Comparison of ENCODE assay signal across 1 cellular context in the genomic region with DNA sequence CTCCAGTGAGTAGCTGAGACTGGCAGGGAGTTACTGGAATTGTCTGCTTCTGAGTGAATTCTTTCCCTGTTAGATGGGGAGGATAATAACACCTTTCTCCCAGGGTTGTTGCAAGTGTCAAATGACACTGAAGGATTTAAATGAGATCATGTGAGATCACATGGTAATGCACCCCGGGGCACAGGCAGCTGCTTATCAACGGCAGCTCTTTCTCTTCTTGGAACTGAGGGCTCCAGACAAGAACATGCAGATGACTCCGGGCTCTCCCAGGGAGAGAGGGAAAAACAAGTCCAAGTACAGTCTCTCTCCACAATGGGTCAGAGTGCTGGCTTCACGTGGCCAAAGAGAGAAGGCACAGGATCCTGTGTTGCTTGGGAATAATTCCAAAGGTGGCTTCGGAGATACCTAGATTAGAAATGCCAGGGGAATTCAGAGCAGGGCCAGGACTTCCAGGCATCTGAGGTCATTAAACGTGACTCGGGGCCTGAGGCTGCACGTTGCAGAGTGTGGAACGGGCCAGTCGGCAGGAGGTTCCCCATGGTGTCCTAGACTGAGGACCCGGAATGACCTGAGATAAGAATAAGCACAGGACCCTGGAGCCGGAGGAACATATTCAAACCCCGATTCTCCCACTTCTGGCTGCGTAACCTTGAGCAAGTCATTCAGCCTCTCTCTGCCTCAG.
TF ChIP-seq lines count a peak whose summit lies in the region.

No MANE protein-coding gene starts in this region.

TF ChIP-seq in GM23338, 12 proteins besides CTCF, POLR2A, EP300 and RAD21 (continued from another document):
- TF ChIP-seq, protein P1, sequence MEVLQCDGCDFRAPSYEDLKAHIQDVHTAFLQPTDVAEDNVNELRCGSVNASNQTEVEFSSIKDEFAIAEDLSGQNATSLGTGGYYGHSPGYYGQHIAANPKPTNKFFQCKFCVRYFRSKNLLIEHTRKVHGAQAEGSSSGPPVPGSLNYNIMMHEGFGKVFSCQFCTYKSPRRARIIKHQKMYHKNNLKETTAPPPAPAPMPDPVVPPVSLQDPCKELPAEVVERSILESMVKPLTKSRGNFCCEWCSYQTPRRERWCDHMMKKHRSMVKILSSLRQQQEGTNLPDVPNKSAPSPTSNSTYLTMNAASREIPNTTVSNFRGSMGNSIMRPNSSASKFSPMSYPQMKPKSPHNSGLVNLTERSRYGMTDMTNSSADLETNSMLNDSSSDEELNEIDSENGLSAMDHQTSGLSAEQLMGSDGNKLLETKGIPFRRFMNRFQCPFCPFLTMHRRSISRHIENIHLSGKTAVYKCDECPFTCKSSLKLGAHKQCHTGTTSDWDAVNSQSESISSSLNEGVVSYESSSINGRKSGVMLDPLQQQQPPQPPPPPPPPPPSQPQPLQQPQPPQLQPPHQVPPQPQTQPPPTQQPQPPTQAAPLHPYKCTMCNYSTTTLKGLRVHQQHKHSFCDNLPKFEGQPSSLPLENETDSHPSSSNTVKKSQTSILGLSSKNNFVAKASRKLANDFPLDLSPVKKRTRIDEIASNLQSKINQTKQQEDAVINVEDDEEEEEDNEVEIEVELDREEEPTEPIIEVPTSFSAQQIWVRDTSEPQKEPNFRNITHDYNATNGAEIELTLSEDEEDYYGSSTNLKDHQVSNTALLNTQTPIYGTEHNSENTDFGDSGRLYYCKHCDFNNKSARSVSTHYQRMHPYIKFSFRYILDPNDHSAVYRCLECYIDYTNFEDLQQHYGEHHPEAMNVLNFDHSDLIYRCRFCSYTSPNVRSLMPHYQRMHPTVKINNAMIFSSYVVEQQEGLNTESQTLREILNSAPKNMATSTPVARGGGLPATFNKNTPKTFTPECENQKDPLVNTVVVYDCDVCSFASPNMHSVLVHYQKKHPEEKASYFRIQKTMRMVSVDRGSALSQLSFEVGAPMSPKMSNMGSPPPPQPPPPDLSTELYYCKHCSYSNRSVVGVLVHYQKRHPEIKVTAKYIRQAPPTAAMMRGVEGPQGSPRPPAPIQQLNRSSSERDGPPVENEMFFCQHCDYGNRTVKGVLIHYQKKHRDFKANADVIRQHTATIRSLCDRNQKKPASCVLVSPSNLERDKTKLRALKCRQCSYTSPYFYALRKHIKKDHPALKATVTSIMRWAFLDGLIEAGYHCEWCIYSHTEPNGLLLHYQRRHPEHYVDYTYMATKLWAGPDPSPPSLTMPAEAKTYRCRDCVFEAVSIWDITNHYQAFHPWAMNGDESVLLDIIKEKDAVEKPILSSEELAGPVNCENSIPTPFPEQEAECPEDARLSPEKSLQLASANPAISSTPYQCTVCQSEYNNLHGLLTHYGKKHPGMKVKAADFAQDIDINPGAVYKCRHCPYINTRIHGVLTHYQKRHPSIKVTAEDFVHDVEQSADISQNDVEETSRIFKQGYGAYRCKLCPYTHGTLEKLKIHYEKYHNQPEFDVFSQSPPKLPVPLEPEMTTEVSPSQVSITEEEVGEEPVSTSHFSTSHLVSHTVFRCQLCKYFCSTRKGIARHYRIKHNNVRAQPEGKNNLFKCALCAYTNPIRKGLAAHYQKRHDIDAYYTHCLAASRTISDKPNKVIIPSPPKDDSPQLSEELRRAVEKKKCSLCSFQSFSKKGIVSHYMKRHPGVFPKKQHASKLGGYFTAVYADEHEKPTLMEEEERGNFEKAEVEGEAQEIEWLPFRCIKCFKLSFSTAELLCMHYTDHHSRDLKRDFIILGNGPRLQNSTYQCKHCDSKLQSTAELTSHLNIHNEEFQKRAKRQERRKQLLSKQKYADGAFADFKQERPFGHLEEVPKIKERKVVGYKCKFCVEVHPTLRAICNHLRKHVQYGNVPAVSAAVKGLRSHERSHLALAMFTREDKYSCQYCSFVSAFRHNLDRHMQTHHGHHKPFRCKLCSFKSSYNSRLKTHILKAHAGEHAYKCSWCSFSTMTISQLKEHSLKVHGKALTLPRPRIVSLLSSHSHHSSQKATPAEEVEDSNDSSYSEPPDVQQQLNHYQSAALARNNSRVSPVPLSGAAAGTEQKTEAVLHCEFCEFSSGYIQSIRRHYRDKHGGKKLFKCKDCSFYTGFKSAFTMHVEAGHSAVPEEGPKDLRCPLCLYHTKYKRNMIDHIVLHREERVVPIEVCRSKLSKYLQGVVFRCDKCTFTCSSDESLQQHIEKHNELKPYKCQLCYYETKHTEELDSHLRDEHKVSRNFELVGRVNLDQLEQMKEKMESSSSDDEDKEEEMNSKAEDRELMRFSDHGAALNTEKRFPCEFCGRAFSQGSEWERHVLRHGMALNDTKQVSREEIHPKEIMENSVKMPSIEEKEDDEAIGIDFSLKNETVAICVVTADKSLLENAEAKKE (CRISPR knock-in tag; IDR thresholded peaks at IDR 0.05) = no peak
